In genomic region chr16:15144781-15145417, GRCh38 we compare ENCODE assay signal across 8 cellular contexts. TPM values are rescaled to one million over a fixed set of nuclear protein-coding genes. Genes with fewer than 3 reads are reported as not detected.
DNase-seq lines count a peak whose midpoint lies in the region; ATAC-seq and TF ChIP-seq lines count a peak whose summit lies in the region.
"Not testable (repeated sequence)": the region's sequence is repeated elsewhere in the genome, so short reads cannot be mapped to it uniquely, and the experiment has no call there.

No MANE protein-coding gene starts in this region.

- H4K20me1 ChIP-seq in BLaER1, result peaks cover 91% of the 10 kb centered on the region

- ATAC-seq in Panc1 (0 out of 2 replicates have a peak, but pooled peaks have one; percentile 4), esophagus mucosa (peak; percentile 1), right cardiac atrium (peak; percentile 9 to 11)

- DNase-seq in Panc1 (ENCODE audit: low read depth, low spot score); testis: not testable (repeated sequence)
- DNase-seq in astrocyte of the hippocampus (ENCODE audit: low read depth, low spot score), result peak; percentile 15
- peak; percentile 20 to 70 (median 57) for DNase-seq in right cardiac atrium
- peak; percentile 70 for DNase-seq in midbrain (lab: John Stamatoyannopoulos, UW)
- peak; percentile 43 for DNase-seq in retina

- H3K9ac ChIP-seq in BLaER1, result 0 out of 2 replicates have a peak overlapping the region, but pooled peaks have one; percentile 29

- TF ChIP-seq POLR2A in testis (IDR thresholded peaks at IDR 0.05), result not testable (repeated sequence)

- not testable (repeated sequence) for H3K4me3 ChIP-seq in BLaER1; Panc1 (ENCODE audit: low read depth in 2 of 2, low read length in 2 of 2); right cardiac atrium (ENCODE audit: low read length); testis

- POLR2A ChIA-PET in Panc1 (lab: Charles Lee), result not testable (repeated sequence)

- intact Hi-C loops in Panc1 (cut with micrococcal nuclease; ENCODE audit: unreplicated experiment); right cardiac atrium (cut with DNase I); testis (cut with DNase I; ENCODE audit: low total_unique reads): not testable (repeated sequence)

- not testable (repeated sequence) for BruUV-seq in Panc1 (replicated peaks; lab: Mats Ljungman, UMichigan)

- 56% methylated on average over 20 of the region's 20 CpGs for WGBS in right cardiac atrium
- WGBS in testis, 2 donors, result 10 to 60% methylated on average over 4 to 13 of the region's 20 CpGs

- not testable (repeated sequence) for H3K9me3 ChIP-seq in BLaER1; Panc1 (ENCODE audit: control insufficient read depth, insufficient read depth, low read depth, low read length); right cardiac atrium (ENCODE audit: control insufficient read depth, low read length); testis

- H3K4me1 ChIP-seq in BLaER1 (peaks cover 47% of the 10 kb centered on the region), Panc1 (ENCODE audit: control insufficient read depth, insufficient read depth, low read length) (peaks cover 25% of the 10 kb centered on the region), testis (peaks cover 28% of the 10 kb centered on the region)
- not testable (repeated sequence) for H3K4me1 ChIP-seq in right cardiac atrium (ENCODE audit: control insufficient read depth, insufficient read depth, low read length)

- H3K36me3 ChIP-seq in BLaER1; Panc1 (ENCODE audit: control insufficient read depth, insufficient read depth, low read length); testis (ENCODE audit: low read depth, missing control alignments): not testable (repeated sequence)

- CTCF ChIA-PET in Panc1 (lab: Charles Lee), result not testable (repeated sequence)

- H3K27ac ChIP-seq in BLaER1 (peak overlapping the region; percentile 38), Panc1 (ENCODE audit: low read length) (peak overlapping the region; percentile 68), right cardiac atrium (ENCODE audit: low read length) (peak overlapping the region; percentile 72), testis (peak overlapping the region; percentile 50 to 69)

- peak overlapping the region; percentile 59 for H3K4me2 ChIP-seq in BLaER1

- TF ChIP-seq CTCF in Panc1 (IDR thresholded peaks at IDR 0.05); testis (IDR thresholded peaks at IDR 0.05): not testable (repeated sequence)

- H3K27me3 ChIP-seq in BLaER1; Panc1 (ENCODE audit: control insufficient read depth, insufficient read depth, low read length); right cardiac atrium (ENCODE audit: control insufficient read depth, insufficient read depth); testis: not testable (repeated sequence)

- in situ Hi-C loops in Panc1 (cut with HindIII; ENCODE audit: low pct_unique_long_range_greater_than_20kb, low sequenced_read_pairs), result not testable (repeated sequence)

RNA-seq across cellular contexts. Expression of gene RRN3, which starts 50.8 kb away (rescaled TPM):
- total RNA-seq in Panc1 (2021; ENCODE audit: unreplicated experiment) (66.0 TPM), esophagus mucosa (16.5 TPM), right cardiac atrium (10 to 100 TPM; 22.3 to 25.5 (median 24.0) TPM), testis (10 to 100 TPM; 44.3 to 50.1 TPM)
- polyA plus RNA-seq in Panc1 (2012; ENCODE audit: insufficient read length), result 42.9 TPM
- polyA plus RNA-seq in right cardiac atrium (13.1 TPM), testis (ENCODE audit: insufficient read depth, low read depth, low replicate concordance) (31.0 TPM)
